In genomic region chr2:54677476-54678265, GRCh38 we compare ENCODE assay signal across 1 cellular context.
TF ChIP-seq lines count a peak whose summit lies in the region.

No MANE protein-coding gene starts in this region.

TF ChIP-seq in HCT116, 20 proteins besides CTCF, POLR2A, EP300 and RAD21:
- TF ChIP-seq ZNF274 (IDR thresholded peaks at IDR 0.05; ENCODE audit: low read depth, low read length) = no peak
- no peak for TF ChIP-seq POLR2AphosphoS5 (IDR thresholded peaks at IDR 0.05; ENCODE audit: low read depth, low read length)
- no peak for TF ChIP-seq REST (IDR thresholded peaks at IDR 0.05; ENCODE audit: low read depth)
- no peak for TF ChIP-seq TCF7L2 (IDR thresholded peaks at IDR 0.05; ENCODE audit: borderline replicate concordance, extremely low read depth, insufficient read depth, insufficient read length)
- no peak for TF ChIP-seq SRF (IDR thresholded peaks at IDR 0.05; ENCODE audit: low read depth)
- TF ChIP-seq ZFX (IDR thresholded peaks at IDR 0.05) = no peak
- TF ChIP-seq CEBPB (IDR thresholded peaks at IDR 0.05; ENCODE audit: low read depth) = no peak
- TF ChIP-seq EZH2phosphoT487 (IDR thresholded peaks at IDR 0.05; ENCODE audit: borderline replicate concordance) = no peak
- no peak for TF ChIP-seq JUND (IDR thresholded peaks at IDR 0.05)
